Comparison of ENCODE assay signal across 1 cellular context in the genomic region with DNA sequence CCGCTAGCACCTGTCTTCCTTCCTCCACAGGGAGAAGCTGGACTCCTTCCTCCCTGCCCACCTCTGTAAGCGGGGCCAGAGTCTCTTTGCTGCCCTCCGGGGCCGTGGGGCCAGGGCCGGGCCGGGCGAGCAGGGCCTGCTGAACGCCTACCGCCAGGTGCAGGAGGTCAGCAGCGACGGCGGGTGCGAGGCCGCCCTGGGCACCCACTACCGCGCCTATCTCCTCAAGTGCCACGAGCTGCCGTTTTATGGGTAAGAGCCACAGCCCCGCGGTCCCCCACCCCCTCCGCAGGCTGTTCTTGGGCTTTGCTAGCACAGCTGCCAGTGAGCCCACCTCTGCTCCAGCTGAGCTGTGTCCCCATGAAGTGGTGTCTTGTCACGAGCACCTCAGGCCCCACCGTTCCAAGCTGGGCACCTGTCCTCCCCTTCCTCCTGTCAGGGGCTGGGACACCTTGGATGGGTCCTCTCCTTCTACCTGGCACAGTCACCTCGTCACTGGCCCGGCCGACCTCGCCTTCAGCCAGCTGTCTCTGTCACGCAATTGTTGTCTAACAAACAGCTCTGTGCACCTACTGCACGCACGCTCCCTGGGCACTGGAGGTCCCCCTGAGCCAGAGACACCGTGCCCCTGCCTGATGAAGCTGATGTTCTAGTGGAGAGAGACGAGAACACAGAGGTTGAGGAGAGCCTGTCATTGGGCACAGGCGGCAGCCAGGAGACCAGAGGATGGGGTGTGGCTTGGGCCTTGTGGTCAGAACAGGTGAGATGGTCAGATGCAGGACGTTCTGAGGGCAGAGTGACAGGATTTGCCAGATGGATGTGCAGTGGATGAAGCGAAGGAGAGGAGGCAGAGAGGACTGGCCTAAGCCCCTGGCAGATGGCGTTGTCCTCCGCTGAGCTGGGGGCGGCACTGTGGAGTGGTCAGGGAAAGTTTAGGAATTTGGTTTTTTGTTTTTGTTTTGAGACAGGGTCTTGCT.
TF ChIP-seq lines count a peak whose summit lies in the region.

No MANE protein-coding gene starts in this region.

TF ChIP-seq in GM23338, 12 proteins besides CTCF, POLR2A, EP300 and RAD21 (continued from another document):
- TF ChIP-seq, protein P1, sequence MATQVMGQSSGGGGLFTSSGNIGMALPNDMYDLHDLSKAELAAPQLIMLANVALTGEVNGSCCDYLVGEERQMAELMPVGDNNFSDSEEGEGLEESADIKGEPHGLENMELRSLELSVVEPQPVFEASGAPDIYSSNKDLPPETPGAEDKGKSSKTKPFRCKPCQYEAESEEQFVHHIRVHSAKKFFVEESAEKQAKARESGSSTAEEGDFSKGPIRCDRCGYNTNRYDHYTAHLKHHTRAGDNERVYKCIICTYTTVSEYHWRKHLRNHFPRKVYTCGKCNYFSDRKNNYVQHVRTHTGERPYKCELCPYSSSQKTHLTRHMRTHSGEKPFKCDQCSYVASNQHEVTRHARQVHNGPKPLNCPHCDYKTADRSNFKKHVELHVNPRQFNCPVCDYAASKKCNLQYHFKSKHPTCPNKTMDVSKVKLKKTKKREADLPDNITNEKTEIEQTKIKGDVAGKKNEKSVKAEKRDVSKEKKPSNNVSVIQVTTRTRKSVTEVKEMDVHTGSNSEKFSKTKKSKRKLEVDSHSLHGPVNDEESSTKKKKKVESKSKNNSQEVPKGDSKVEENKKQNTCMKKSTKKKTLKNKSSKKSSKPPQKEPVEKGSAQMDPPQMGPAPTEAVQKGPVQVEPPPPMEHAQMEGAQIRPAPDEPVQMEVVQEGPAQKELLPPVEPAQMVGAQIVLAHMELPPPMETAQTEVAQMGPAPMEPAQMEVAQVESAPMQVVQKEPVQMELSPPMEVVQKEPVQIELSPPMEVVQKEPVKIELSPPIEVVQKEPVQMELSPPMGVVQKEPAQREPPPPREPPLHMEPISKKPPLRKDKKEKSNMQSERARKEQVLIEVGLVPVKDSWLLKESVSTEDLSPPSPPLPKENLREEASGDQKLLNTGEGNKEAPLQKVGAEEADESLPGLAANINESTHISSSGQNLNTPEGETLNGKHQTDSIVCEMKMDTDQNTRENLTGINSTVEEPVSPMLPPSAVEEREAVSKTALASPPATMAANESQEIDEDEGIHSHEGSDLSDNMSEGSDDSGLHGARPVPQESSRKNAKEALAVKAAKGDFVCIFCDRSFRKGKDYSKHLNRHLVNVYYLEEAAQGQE (IDR thresholded peaks at IDR 0.05; ENCODE audit: unreplicated experiment), result no peak
